ENCODE assay signal across 10 cellular contexts in genomic region chr20:37521091-37521771, GRCh38. TPM values are rescaled to one million over a fixed set of nuclear protein-coding genes. Genes with fewer than 3 reads are reported as not detected.
DNase-seq lines count a peak whose midpoint lies in the region; ATAC-seq and TF ChIP-seq lines count a peak whose summit lies in the region.
"Had no signal": no experiment of that assay in that cellular context is flagged by ENCODE, and none has a peak within 500 bp of the region (broad histone marks: within the 10 kb centered on the region; RNA-seq: fewer than 3 reads in every experiment).

NNAT (plus strand) TSS chr20:37521250; CDS start chr20:37521332, 82 bp downstream.

- peak within 1 kb of the TSS in 3 of 4 donors; percentile 15 to 41 (median 22) for H3K4me3 ChIP-seq in tibial nerve

- no peaks in the 10 kb centered on the region for H3K27me3 ChIP-seq in tibial nerve

- H3K27ac ChIP-seq in tibial nerve: no peak within 1 kb of the TSS

- H3K4me3 Mint-ChIP-seq in brain (peak within 1 kb of the TSS; percentile 59 to 92 (median 85)), memory B cell (peak within 1 kb of the TSS; percentile 79)

- 57 to 77% methylated on average over 52 to 69 of the region's 69 CpGs for WGBS in tibial nerve, 2 donors

- H3K9me3 Mint-ChIP-seq in brain: peaks cover 3 to 39% (median 17%) of the 10 kb centered on the region in 5 experiments
- no peaks in the 10 kb centered on the region for H3K9me3 Mint-ChIP-seq in memory B cell

- H3K27ac Mint-ChIP-seq in brain (peak within 1 kb of the TSS; percentile 42 to 96 (median 67)), memory B cell (peak within 1 kb of the TSS; percentile 38)

- H3K27me3 Mint-ChIP-seq in brain (peaks cover 4% of the 10 kb centered on the region), memory B cell (no peaks in the 10 kb centered on the region)

- H3K4me1 Mint-ChIP-seq in brain: peaks cover 88% of the 10 kb centered on the region
- peaks cover 41% of the 10 kb centered on the region for H3K4me1 Mint-ChIP-seq in memory B cell

- TF ChIP-seq EP300 in tibial nerve (IDR thresholded peaks at IDR 0.05): no peak

- H3K4me1 ChIP-seq in tibial nerve: peaks cover 0 to 81% (median 22%) of the 10 kb centered on the region in 4 donors

- H3K9me3 ChIP-seq in tibial nerve: no peaks in the 10 kb centered on the region

- no peak for TF ChIP-seq CTCF in brain (conservative IDR thresholded peaks at IDR 0.05)
- TF ChIP-seq CTCF in tibial nerve (IDR thresholded peaks at IDR 0.05): no peak

- DNase-seq in activated effector memory CD4-positive, alpha-beta T cell treated with anti-CD3 and anti-CD28 coated beads, Interleukin-2, amount 50 U/mL, for 16 hours: peak; percentile 57
- no peak for DNase-seq in activated effector memory CD4-positive, alpha-beta T cell treated with Interleukin-2 at 50 U/mL for 16 hours
- DNase-seq in memory B cell (ENCODE audit: low spot score in 2 of 2) (no peak), tibial nerve (ENCODE audit: low spot score in 2 of 2) (no peak), NCI-H146 treated with DMSO at 0.1 percent for 48 hours (lab: John Stamatoyannopoulos, UW; ENCODE audit: unreplicated experiment) (no peak), MV-4-11 (lab: John Stamatoyannopoulos, UW) (no peak)
- DNase-seq: central memory CD4-positive, alpha-beta T cell had no signal

- TF ChIP-seq POLR2A in tibial nerve (IDR thresholded peaks at IDR 0.05): no peak

- H3K36me3 Mint-ChIP-seq in brain (peaks cover 94% of the 10 kb centered on the region), memory B cell (peaks cover 23% of the 10 kb centered on the region)

- ATAC-seq in memory B cell (ENCODE audit: low read depth): no peak
- no peak for ATAC-seq in HG02973 (IDR thresholded peaks at IDR 0.05; ENCODE audit: unreplicated experiment)

- peaks cover 0 to 35% (median 0%) of the 10 kb centered on the region in 3 donors for H3K36me3 ChIP-seq in tibial nerve

RNA-seq across cellular contexts. Expression of gene NNAT, which starts in this region (rescaled TPM):
- 26.3 TPM for polyA plus RNA-seq in brain (ENCODE audit: insufficient read depth, low read depth, low replicate concordance)
- 10 to 100 TPM in 1 of 4 donors, 1 to 10 TPM in 3; 2.7 to 12.3 (median 8.4) TPM for total RNA-seq in tibial nerve
- total RNA-seq: pulmonary artery endothelial cell had no signal
